10 cellular contexts compared by ENCODE assay signal in genomic region chrX:140709421-140709846, GRCh38. TPM values are rescaled to one million over a fixed set of nuclear protein-coding genes. Genes with fewer than 3 reads are reported as not detected.
A peak's percentile ranks its signal among the peaks of the same experiment; 100 is the strongest.
DNase-seq lines count a peak whose midpoint lies in the region; ATAC-seq and TF ChIP-seq lines count a peak whose summit lies in the region.
"Had no signal": no experiment of that assay in that cellular context is flagged by ENCODE, and none has a peak within 500 bp of the region (broad histone marks: within the 10 kb centered on the region; RNA-seq: fewer than 3 reads in every experiment).

LINC00632 (plus strand) TSS chrX:140709759.

- no peak within 1 kb of the TSS for H3K4me3 ChIP-seq in uterus

- H3K4me1 ChIP-seq in uterus: no peaks in the 10 kb centered on the region
- H3K4me1 ChIP-seq: parathyroid adenoma had no signal

- H3K36me3 ChIP-seq in uterus: no peaks in the 10 kb centered on the region

- in situ Hi-C loops in SK-MEL-5 (cut with HindIII; ENCODE audit: low pct_unique_long_range_greater_than_20kb, low sequenced_read_pairs): no loop called here

- ATAC-seq in stimulated activated memory B cell treated with anti-CD40 and anti-IgM and Interleukin-4, amounts not matched to agents 10 μg/mL and 1 μg/mL and 100 μg/mL, for 72 hours: no peak
- no peak for ATAC-seq in GM18868 (IDR thresholded peaks at IDR 0.05; ENCODE audit: unreplicated experiment)

- H3K9me3 Mint-ChIP-seq in nephron progenitor cell: peaks cover 12% of the 10 kb centered on the region
- H3K9me3 Mint-ChIP-seq in stimulated activated memory B cell treated with anti-CD40 and anti-IgM and Interleukin-4, amounts not matched to agents 10 μg/mL and 1 μg/mL and 100 μg/mL, for 72 hours: no peaks in the 10 kb centered on the region

- H3K9me3 ChIP-seq in uterus: no peaks in the 10 kb centered on the region

- H3K27ac ChIP-seq in uterus: no peak within 1 kb of the TSS
- H3K27ac ChIP-seq: parathyroid adenoma had no signal

- no peak for TF ChIP-seq POLR2A in uterus (IDR thresholded peaks at IDR 0.05)

- TF ChIP-seq CTCF in nephron progenitor cell (IDR thresholded peaks at IDR 0.05) (no peak), uterus (IDR thresholded peaks at IDR 0.05) (no peak)

- peaks cover 0 to 3% of the 10 kb centered on the region in 2 donors for H3K27me3 ChIP-seq in uterus

- no peaks in the 10 kb centered on the region for H3K36me3 Mint-ChIP-seq in nephron progenitor cell (ENCODE audit: low read depth)
- H3K36me3 Mint-ChIP-seq in stimulated activated memory B cell treated with anti-CD40 and anti-IgM and Interleukin-4, amounts not matched to agents 10 μg/mL and 1 μg/mL and 100 μg/mL, for 72 hours: no peaks in the 10 kb centered on the region

- peaks cover 29% of the 10 kb centered on the region for H3K4me1 Mint-ChIP-seq in nephron progenitor cell
- no peaks in the 10 kb centered on the region for H3K4me1 Mint-ChIP-seq in stimulated activated memory B cell treated with anti-CD40 and anti-IgM and Interleukin-4, amounts not matched to agents 10 μg/mL and 1 μg/mL and 100 μg/mL, for 72 hours

- DNase-seq in SK-MEL-5 (ENCODE audit: low read depth, low spot score): peak; percentile 12
- DNase-seq in head of caudate nucleus: peak; percentile 44 to 82 (median 63)
- peak; percentile 10 for DNase-seq in nephron progenitor cell
- no peak for DNase-seq in uterus
- DNase-seq in NCI-H1436 (lab: John Stamatoyannopoulos, UW): no peak
- DNase-seq: NCI-H2107, SW 1271 had no signal

- no peak within 1 kb of the TSS for H3K27ac Mint-ChIP-seq in nephron progenitor cell
- no peak within 1 kb of the TSS for H3K27ac Mint-ChIP-seq in stimulated activated memory B cell treated with anti-CD40 and anti-IgM and Interleukin-4, amounts not matched to agents 10 μg/mL and 1 μg/mL and 100 μg/mL, for 72 hours

- intact Hi-C loops in head of caudate nucleus (cut with DNase I) (no loop called here), uterus (cut with DNase I; ENCODE audit: low total_unique reads) (no loop called here)

- H3K27me3 Mint-ChIP-seq in nephron progenitor cell (ENCODE audit: low read depth, poor library complexity): peaks cover 2% of the 10 kb centered on the region
- no peaks in the 10 kb centered on the region for H3K27me3 Mint-ChIP-seq in stimulated activated memory B cell treated with anti-CD40 and anti-IgM and Interleukin-4, amounts not matched to agents 10 μg/mL and 1 μg/mL and 100 μg/mL, for 72 hours

- peak within 1 kb of the TSS; percentile 93 for H3K4me3 Mint-ChIP-seq in nephron progenitor cell
- H3K4me3 Mint-ChIP-seq in stimulated activated memory B cell treated with anti-CD40 and anti-IgM and Interleukin-4, amounts not matched to agents 10 μg/mL and 1 μg/mL and 100 μg/mL, for 72 hours: no peak within 1 kb of the TSS

RNA-seq across cellular contexts. Expression of gene LINC00632, which starts in this region (rescaled TPM):
- 3.1 and 3.9 TPM in 2 replicates for total RNA-seq in SK-MEL-5 (2014; rRNA removed; shearing (Covaris generic))
- polyA plus RNA-seq in SK-MEL-5 (2015; cell fraction: cytosol; rRNA removed): 3.5 and 7.1 TPM in 2 replicates
- polyA plus RNA-seq in SK-MEL-5 (2015; cell fraction: nucleus; rRNA removed): 7.8 and 12.9 TPM in 2 replicates
- total RNA-seq in uterus: 100 to 1,000 TPM in 1 of 4 donors, 10 to 100 TPM in 3; 14.4 to 228 (median 32.4) TPM

Comparison
In these comparisons a context has a peak if more than half of its experiments do, and no peak if none do; other contexts are left out.
1. DNase-seq: peak in SK-MEL-5 (single experiment), head of caudate nucleus (42 of 42) and nephron progenitor cell (single experiment); none in uterus (0 of 2) and NCI-H1436 (single experiment).